Comparison of ENCODE assay signal across 24 cellular contexts in the genomic region with DNA sequence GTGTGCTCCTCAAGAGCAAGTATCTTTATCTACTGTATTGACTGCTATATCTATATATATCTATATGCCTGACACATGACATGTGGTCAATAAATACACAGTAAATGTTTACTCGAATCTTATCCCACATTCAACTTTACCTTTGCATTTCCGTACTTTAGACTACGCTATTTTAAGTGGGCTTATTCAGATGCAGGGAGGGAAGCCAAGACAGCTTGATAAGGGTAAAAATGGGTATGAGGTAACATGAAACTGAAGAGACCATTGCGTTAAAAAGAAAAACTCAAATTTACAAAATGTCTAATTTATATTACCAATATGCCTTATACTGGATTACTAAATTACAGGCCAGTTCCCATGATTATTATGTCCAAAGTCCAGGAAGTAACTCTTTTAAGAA.
"Had no signal": no experiment of that assay in that cellular context is flagged by ENCODE, and none has a peak within 500 bp of the region (broad histone marks: within the 10 kb centered on the region; RNA-seq: fewer than 3 reads in every experiment).

No MANE protein-coding gene starts in this region.

- H3K4me1 Mint-ChIP-seq: stimulated activated memory B cell treated with anti-CD40 and anti-IgM and Interleukin-4, amounts not matched to agents 10 μg/mL and 1 μg/mL and 100 μg/mL, for 72 hours; stimulated activated naive CD8-positive, alpha-beta T cell treated with anti-CD3 and anti-CD28 coated beads, Interleukin-15, amount 100 ng/mL, for 72 hours had no signal

- H3K27me3 Mint-ChIP-seq: stimulated activated memory B cell treated with anti-CD40 and anti-IgM and Interleukin-4, amounts not matched to agents 10 μg/mL and 1 μg/mL and 100 μg/mL, for 72 hours; stimulated activated naive B cell treated with anti-CD40 and anti-IgM and Interleukin-4, amounts not matched to agents 10 μg/mL and 1 μg/mL and 100 μg/mL, for 72 hours; stimulated activated naive CD8-positive, alpha-beta T cell treated with anti-CD3 and anti-CD28 coated beads, Interleukin-15, amount 100 ng/mL, for 72 hours; stimulated activated naive CD8-positive, alpha-beta T cell treated with anti-CD3 and anti-CD28 coated beads, Interleukin-15, Interleukin-2, amounts not matched to agents 100 ng/mL and 50 ng/mL, for 24 hours; type B pancreatic cell had no signal

- H3K9me3 Mint-ChIP-seq: stimulated activated effector memory CD8-positive, alpha-beta T cell treated with anti-CD3 and anti-CD28 coated beads, Interleukin-12 subunit alpha, Interleukin-12 subunit beta, amount 100 ng/mL, for 72 hours; stimulated activated memory B cell treated with anti-CD40 and anti-IgM and Interleukin-4, amounts not matched to agents 10 μg/mL and 1 μg/mL and 100 μg/mL, for 72 hours; stimulated activated naive CD8-positive, alpha-beta T cell treated with anti-CD3 and anti-CD28 coated beads, Interleukin-15, amount 100 ng/mL, for 72 hours; stimulated activated naive CD8-positive, alpha-beta T cell treated with anti-CD3 and anti-CD28 coated beads, Interleukin-15, Interleukin-2, amounts not matched to agents 100 ng/mL and 50 ng/mL, for 24 hours; type B pancreatic cell had no signal

- H3K4me3 Mint-ChIP-seq: stimulated activated effector memory CD8-positive, alpha-beta T cell treated with anti-CD3 and anti-CD28 coated beads, Interleukin-12 subunit alpha, Interleukin-12 subunit beta, amount 100 ng/mL, for 72 hours; stimulated activated memory B cell treated with anti-CD40 and anti-IgM and Interleukin-4, amounts not matched to agents 10 μg/mL and 1 μg/mL and 100 μg/mL, for 72 hours; stimulated activated naive B cell treated with anti-CD40 and anti-IgM and Interleukin-4, amounts not matched to agents 10 μg/mL and 1 μg/mL and 100 μg/mL, for 72 hours; stimulated activated naive CD8-positive, alpha-beta T cell treated with anti-CD3 and anti-CD28 coated beads, Interleukin-15, amount 100 ng/mL, for 72 hours; stimulated activated naive CD8-positive, alpha-beta T cell treated with anti-CD3 and anti-CD28 coated beads, Interleukin-15, Interleukin-2, amounts not matched to agents 100 ng/mL and 50 ng/mL, for 24 hours; type B pancreatic cell had no signal

- DNase-seq: stimulated activated CD4-positive, alpha-beta T cell treated with anti-CD3 and anti-CD28 coated beads, Interleukin-2, amount 100 ng/mL, for 48 hours; stimulated activated CD4-positive, alpha-beta T cell treated with anti-CD3 and anti-CD28 coated beads, Interleukin-4, amount 100 ng/mL, for 1 hour; stimulated activated CD4-positive, alpha-beta T cell treated with anti-CD3 and anti-CD28 coated beads, Interleukin-4, amount 100 ng/mL, for 24 hours; stimulated activated CD4-positive, alpha-beta T cell treated with anti-CD3 and anti-CD28 coated beads, Interleukin-4, amount 100 ng/mL, for 4 hours; stimulated activated CD8-positive, alpha-beta memory T cell treated with anti-CD3 and anti-CD28 coated beads, Interleukin-4, amount 100 ng/mL, for 48 hours; stimulated activated naive B cell treated with anti-CD40 and anti-IgM and Interleukin-4, amounts not matched to agents 10 μg/mL and 1 μg/mL and 100 μg/mL, for 72 hours; stimulated activated naive CD4-positive, alpha-beta T cell; stimulated activated naive CD4-positive, alpha-beta T cell treated with Interleukin-2 at 50 U/mL for 16 hours; stimulated activated naive CD8-positive, alpha-beta T cell treated with anti-CD3 and anti-CD28 coated beads, Interleukin-15, amount 100 ng/mL, for 72 hours; stimulated activated naive CD8-positive, alpha-beta T cell treated with anti-CD3 and anti-CD28 coated beads, Interleukin-15, Interleukin-2, amounts not matched to agents 100 U/mL and 50 U/mL, for 24 hours; stomach; substantia nigra; testis; thyroid gland; tibial artery; transverse colon; trophoblast cell; upper lobe of left lung; upper lobe of right lung; uterus had no signal

- ATAC-seq: stimulated activated effector memory CD8-positive, alpha-beta T cell treated with anti-CD3 and anti-CD28 coated beads, Interleukin-12 subunit alpha, Interleukin-12 subunit beta, amount 100 ng/mL, for 72 hours; stimulated activated memory B cell treated with anti-CD40 and anti-IgM and Interleukin-4, amounts not matched to agents 10 μg/mL and 1 μg/mL and 100 μg/mL, for 72 hours; stimulated activated naive B cell treated with anti-CD40 and anti-IgM and Interleukin-4, amounts not matched to agents 10 μg/mL and 1 μg/mL and 100 μg/mL, for 72 hours; stimulated activated naive CD8-positive, alpha-beta T cell treated with anti-CD3 and anti-CD28 coated beads, Interleukin-15, amount 100 ng/mL, for 72 hours; stimulated activated naive CD8-positive, alpha-beta T cell treated with anti-CD3 and anti-CD28 coated beads, Interleukin-15, Interleukin-2, amounts not matched to agents 100 U/mL and 50 U/mL, for 24 hours; upper lobe of right lung had no signal

- H3K27ac Mint-ChIP-seq: stimulated activated effector memory CD8-positive, alpha-beta T cell treated with anti-CD3 and anti-CD28 coated beads, Interleukin-12 subunit alpha, Interleukin-12 subunit beta, amount 100 ng/mL, for 72 hours; stimulated activated memory B cell treated with anti-CD40 and anti-IgM and Interleukin-4, amounts not matched to agents 10 μg/mL and 1 μg/mL and 100 μg/mL, for 72 hours; stimulated activated naive B cell treated with anti-CD40 and anti-IgM and Interleukin-4, amounts not matched to agents 10 μg/mL and 1 μg/mL and 100 μg/mL, for 72 hours; stimulated activated naive CD8-positive, alpha-beta T cell treated with anti-CD3 and anti-CD28 coated beads, Interleukin-15, Interleukin-2, amounts not matched to agents 100 ng/mL and 50 ng/mL, for 24 hours; type B pancreatic cell had no signal
